ENCODE assay signal across 21 cellular contexts in genomic region chr12:117674313-117674712, GRCh38.
DNase-seq lines count a peak whose midpoint lies in the region; ATAC-seq and TF ChIP-seq lines count a peak whose summit lies in the region.
"Had no signal": no experiment of that assay in that cellular context is flagged by ENCODE, and none has a peak within 500 bp of the region (broad histone marks: within the 10 kb centered on the region; RNA-seq: fewer than 3 reads in every experiment).

No MANE protein-coding gene starts in this region.

- 83 to 89% methylated on average over 3 of the region's 3 CpGs for WGBS in body of pancreas, 2 donors
- WGBS in prostate gland = 93% methylated on average over 3 of the region's 3 CpGs

- H3K4me1 ChIP-seq in breast epithelium (no peaks in the 10 kb centered on the region), RWPE2 (ENCODE audit: insufficient read depth, poor library complexity, severe bottlenecking) (peaks cover 4% of the 10 kb centered on the region), body of pancreas (no peaks in the 10 kb centered on the region), prostate gland (replicated peaks) (no peaks in the 10 kb centered on the region)
- H3K4me1 ChIP-seq: HAP-1 had no signal

- no peaks in the 10 kb centered on the region for H3K4me1 Mint-ChIP-seq in MCF 10A (ENCODE audit: insufficient read depth, unreplicated experiment)
- H3K4me1 Mint-ChIP-seq: IgD-negative memory B cell had no signal

- POLR2A ChIA-PET in MCF 10A (lab: Yijun Ruan, JAX) = no interaction called here

- H3K9me3 Mint-ChIP-seq in MCF 10A (ENCODE audit: unreplicated experiment) = no peaks in the 10 kb centered on the region

- peaks cover 14% of the 10 kb centered on the region for H3K27me3 Mint-ChIP-seq in MCF 10A (ENCODE audit: insufficient read depth, unreplicated experiment)
- H3K27me3 Mint-ChIP-seq: CD4-positive, alpha-beta T cell; IgD-negative memory B cell had no signal

- H3K9me3 ChIP-seq in breast epithelium (peaks cover 0 to 5% of the 10 kb centered on the region in 2 donors), RWPE2 (ENCODE audit: severe bottlenecking) (no peaks in the 10 kb centered on the region), body of pancreas (no peaks in the 10 kb centered on the region), prostate gland (no peaks in the 10 kb centered on the region)
- H3K9me3 ChIP-seq: HAP-1 had no signal

- intact Hi-C loops in MCF 10A (cut with micrococcal nuclease) (loop anchor here (5.0 kb wide), 1 partner anchor 163 kb away; no protein-coding TSS in a partner anchor), breast epithelium (cut with DNase I; ENCODE audit: low total_unique reads) (loop anchor here (10.0 kb wide), 1 partner anchor 1560 kb away; no protein-coding TSS in a partner anchor), body of pancreas (cut with DNase I) (no loop called here), prostate gland (cut with DNase I) (no loop called here)

- H3K36me3 Mint-ChIP-seq in MCF 10A (ENCODE audit: insufficient read depth, unreplicated experiment) = no peaks in the 10 kb centered on the region
- H3K36me3 Mint-ChIP-seq: IgD-negative memory B cell had no signal

- BruUV-seq in MCF 10A (replicated peaks; lab: Mats Ljungman, UMichigan) = no TSS peak

- H3K27ac Mint-ChIP-seq in MCF 10A (ENCODE audit: low read depth, unreplicated experiment) = no peak overlapping the region
- H3K27ac Mint-ChIP-seq: CD4-positive, alpha-beta T cell; IgD-negative memory B cell had no signal

- DNase-seq in MCF 10A (ENCODE audit: unreplicated experiment) (peak; percentile 29), breast epithelium (ENCODE audit: low spot score in 2 of 2) (no peak), RWPE2 (ENCODE audit: low spot score) (no peak), dermis microvascular lymphatic vessel endothelial cell (ENCODE audit: low read depth in 2 of 2) (peak; percentile 72 to 83), body of pancreas (no peak), prostate gland (ENCODE audit: low spot score) (no peak), NCI-H2107 treated with DMSO at 0.1 percent for 48 hours (lab: John Stamatoyannopoulos, UW; ENCODE audit: unreplicated experiment) (no peak)
- DNase-seq: Calu3; CD4-positive, alpha-beta T cell; GM23248; Karpas-422; MV-4-11; NCI-H1694 treated with DMSO at 0.1 percent for 48 hours; NCI-H345; NCI-H524 treated with DMSO at 0.1 percent for 48 hours had no signal

- H3K4me3 Mint-ChIP-seq in MCF 10A (ENCODE audit: unreplicated experiment) = no peak overlapping the region
- H3K4me3 Mint-ChIP-seq: CD4-positive, alpha-beta T cell; IgD-negative memory B cell had no signal

- no peaks in the 10 kb centered on the region for H3K27me3 ChIP-seq in breast epithelium
- H3K27me3 ChIP-seq in RWPE2 (ENCODE audit: insufficient read depth, poor library complexity, severe bottlenecking) = no peaks in the 10 kb centered on the region
- no peaks in the 10 kb centered on the region for H3K27me3 ChIP-seq in body of pancreas
- peaks cover 4% of the 10 kb centered on the region for H3K27me3 ChIP-seq in prostate gland (replicated peaks; ENCODE audit: insufficient read depth)

- H3K36me3 ChIP-seq in breast epithelium (no peaks in the 10 kb centered on the region), RWPE2 (ENCODE audit: low read depth) (no peaks in the 10 kb centered on the region), body of pancreas (replicated peaks in 1 of 2; ENCODE audit: insufficient read depth in 1 of 2, low read depth in 2 of 2) (no peaks in the 10 kb centered on the region), prostate gland (no peaks in the 10 kb centered on the region)
- H3K36me3 ChIP-seq: HAP-1 had no signal

- no peak overlapping the region for H3K27ac ChIP-seq in breast epithelium
- no peak overlapping the region for H3K27ac ChIP-seq in RWPE2 (ENCODE audit: poor library complexity, severe bottlenecking)
- H3K27ac ChIP-seq in body of pancreas = no peak overlapping the region
- no peak overlapping the region for H3K27ac ChIP-seq in prostate gland
- H3K27ac ChIP-seq: GM23248, HL-60 had no signal

- ATAC-seq in RWPE2 (ENCODE audit: low read depth) (peak; percentile 51; the same call in 1 of the 3 replicates), body of pancreas (no peak), GM18505 (IDR thresholded peaks at IDR 0.05; ENCODE audit: unreplicated experiment) (no peak)
- ATAC-seq: Panc1, Right ventricle myocardium inferior had no signal

- TF ChIP-seq POLR2A in breast epithelium (IDR thresholded peaks at IDR 0.05) (no peak), body of pancreas (IDR thresholded peaks at IDR 0.05) (no peak), GM18505 (IDR thresholded peaks at IDR 0.05; ENCODE audit: borderline replicate concordance, extremely low read depth, insufficient read depth, insufficient read length) (no peak), prostate gland (IDR thresholded peaks at IDR 0.05) (no peak)

- TF ChIP-seq CTCF in MCF 10A (IDR thresholded peaks at IDR 0.05; ENCODE audit: unreplicated experiment) (no peak), breast epithelium (IDR thresholded peaks at IDR 0.05) (no peak), RWPE2 (IDR thresholded peaks at IDR 0.05; ENCODE audit: poor library complexity, severe bottlenecking) (no peak), body of pancreas (IDR thresholded peaks at IDR 0.05) (no peak), prostate gland (IDR thresholded peaks at IDR 0.05) (no peak)

- CTCF ChIA-PET in MCF 10A (lab: Yijun Ruan, JAX) = interaction anchor here (1.6 kb wide), 1 partner anchor 163 kb away, joined by 4 read pairs; no protein-coding TSS in a partner anchor

- H3K4me3 ChIP-seq in breast epithelium = no peak overlapping the region
- no peak overlapping the region for H3K4me3 ChIP-seq in RWPE2 (ENCODE audit: severe bottlenecking)
- no peak overlapping the region for H3K4me3 ChIP-seq in body of pancreas
- H3K4me3 ChIP-seq in prostate gland = no peak overlapping the region
- H3K4me3 ChIP-seq: GM23248, HAP-1 had no signal

Comparison
In these comparisons a context has a peak if more than half of its experiments do, and no peak if none do; other contexts are left out.
1. DNase-seq: peak in MCF 10A (single experiment) and dermis microvascular lymphatic vessel endothelial cell (2 of 2); none in breast epithelium (0 of 2), RWPE2 (single experiment), body of pancreas (0 of 4), prostate gland (single experiment) and NCI-H2107 treated with DMSO at 0.1 percent for 48 hours (single experiment).
2. intact Hi-C loops: an anchor here in MCF 10A (5.0 kb wide) and breast epithelium (10.0 kb wide); none called in body of pancreas and prostate gland.